Comparison of ENCODE assay signal across 34 cellular contexts in the genomic region with DNA sequence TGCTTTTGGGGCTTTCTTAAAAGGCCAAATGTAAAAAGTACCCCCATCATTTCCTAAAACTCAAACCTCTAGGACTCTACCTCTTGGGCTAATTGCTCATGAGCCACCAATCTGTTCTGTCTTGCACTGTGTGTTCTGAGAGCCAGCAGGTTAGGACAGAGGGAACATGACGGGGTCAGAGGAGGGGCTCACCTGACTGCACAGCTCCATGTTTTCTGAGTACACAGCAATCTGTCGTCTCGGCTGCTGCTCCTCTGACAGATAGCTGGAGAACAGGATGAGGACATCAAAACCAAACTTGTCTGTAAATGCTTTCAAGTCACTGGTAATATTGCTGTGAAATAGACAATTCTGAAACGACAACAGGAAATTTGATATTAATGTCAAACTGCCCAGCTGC. TPM values are rescaled to one million over a fixed set of nuclear protein-coding genes. Genes with fewer than 3 reads are reported as not detected.
"Had no signal": no experiment of that assay in that cellular context is flagged by ENCODE, and none has a peak within 500 bp of the region (broad histone marks: within the 10 kb centered on the region; RNA-seq: fewer than 3 reads in every experiment).

No MANE protein-coding gene starts in this region.

- H3K27ac Mint-ChIP-seq: activated B cell treated with CpG ODN at 0.5 μM for 24 hours; activated CD4-positive, alpha-beta memory T cell treated with anti-CD3 and anti-CD28 coated beads, Interleukin-2, amount 10 ng/mL, durations not matched to agents 7 days and 5 days; activated CD8-positive, alpha-beta memory T cell treated with anti-CD3 and anti-CD28 coated beads, Interleukin-2, amount 10 ng/mL, durations not matched to agents 7 days and 5 days; activated naive CD8-positive, alpha-beta T cell treated with anti-CD3 and anti-CD28 coated beads for 36 hours; activated T-cell treated with anti-CD3 and anti-CD28 coated beads, Interleukin-2, amount 50 U/mL, for 72 hours; activated T-helper 17 cell treated with anti-CD3 and anti-CD28 coated beads, Interleukin-2, amount 50 U/mL, for 72 hours had no signal

- DNase-seq: activated B cell treated with CpG ODN at 0.5 μM for 24 hours; activated CD4-positive, alpha-beta memory T cell treated with anti-CD3 and anti-CD28 coated beads, Interleukin-2, amount 10 ng/mL, durations not matched to agents 7 days and 5 days; activated CD4-positive, alpha-beta T cell treated with anti-CD3 and anti-CD28 coated beads for 4 hours; activated CD4-positive, CD25-positive, alpha-beta regulatory T cell treated with anti-CD3 and anti-CD28 coated beads, Interleukin-2, amount 50 U/mL, for 72 hours; activated CD8-positive, alpha-beta memory T cell treated with anti-CD3 and anti-CD28 coated beads for 24 hours; activated CD8-positive, alpha-beta memory T cell treated with anti-CD3 and anti-CD28 coated beads, Interleukin-2, amount 10 ng/mL, durations not matched to agents 7 days and 5 days; activated CD8-positive, alpha-beta memory T cell treated with anti-CD3 and anti-CD28 coated beads, Interleukin-2, amount 50 U/mL, for 48 hours; activated effector memory CD4-positive, alpha-beta T cell treated with anti-CD3 and anti-CD28 coated beads, Interleukin-2, amount 50 U/mL, for 16 hours; activated naive CD4-positive, alpha-beta T cell; activated naive CD4-positive, alpha-beta T cell treated with anti-CD3 and anti-CD28 coated beads, Interleukin-2, amount 50 U/mL, for 16 hours; activated naive CD8-positive, alpha-beta T cell treated with anti-CD3 and anti-CD28 coated beads for 36 hours; activated T-cell treated with anti-CD3 and anti-CD28 coated beads, Interleukin-2, amount 50 U/mL, for 72 hours; amniotic stem cell; aorta; brain microvascular endothelial cell; central memory CD4-positive, alpha-beta T cell; IMR-90; NCI-H1092 treated with DMSO at 0.1 percent for 48 hours; NCI-H1436; NCI-H187; NCI-H2029 treated with DMSO at 0.1 percent for 48 hours; NCI-H2171 treated with DMSO at 0.1 percent for 48 hours; NCI-H226; NCI-H446 treated with DMSO at 0.1 percent for 48 hours; OCI-M1; Right ventricle myocardium superior; SW 1271; T-helper 1 cell; T-helper 2 cell; T-helper 9 cell had no signal

- H3K9me3 Mint-ChIP-seq: activated B cell treated with CpG ODN at 0.5 μM for 24 hours; activated CD4-positive, alpha-beta memory T cell treated with anti-CD3 and anti-CD28 coated beads, Interleukin-2, amount 10 ng/mL, durations not matched to agents 7 days and 5 days; activated naive CD8-positive, alpha-beta T cell treated with anti-CD3 and anti-CD28 coated beads for 36 hours; activated T-cell treated with anti-CD3 and anti-CD28 coated beads, Interleukin-2, amount 50 U/mL, for 72 hours; activated T-helper 17 cell treated with anti-CD3 and anti-CD28 coated beads, Interleukin-2, amount 50 U/mL, for 72 hours had no signal

- H3K27ac ChIP-seq: brain microvascular endothelial cell, VCaP had no signal

- H3K36me3 Mint-ChIP-seq: activated CD8-positive, alpha-beta memory T cell treated with anti-CD3 and anti-CD28 coated beads, Interleukin-2, amount 10 ng/mL, durations not matched to agents 7 days and 5 days; activated naive CD8-positive, alpha-beta T cell treated with anti-CD3 and anti-CD28 coated beads for 36 hours had no signal

- H3K4me1 Mint-ChIP-seq: activated CD4-positive, alpha-beta memory T cell treated with anti-CD3 and anti-CD28 coated beads, Interleukin-2, amount 10 ng/mL, durations not matched to agents 7 days and 5 days; activated naive CD8-positive, alpha-beta T cell treated with anti-CD3 and anti-CD28 coated beads for 36 hours; activated T-helper 17 cell treated with anti-CD3 and anti-CD28 coated beads, Interleukin-2, amount 50 U/mL, for 72 hours had no signal

- H3K4me3 ChIP-seq: K562 had no signal

- H3K4me3 Mint-ChIP-seq: activated B cell treated with CpG ODN at 0.5 μM for 24 hours; activated CD4-positive, alpha-beta memory T cell treated with anti-CD3 and anti-CD28 coated beads, Interleukin-2, amount 10 ng/mL, durations not matched to agents 7 days and 5 days; activated CD8-positive, alpha-beta memory T cell treated with anti-CD3 and anti-CD28 coated beads, Interleukin-2, amount 10 ng/mL, durations not matched to agents 7 days and 5 days; activated naive CD8-positive, alpha-beta T cell treated with anti-CD3 and anti-CD28 coated beads for 36 hours; activated T-cell treated with anti-CD3 and anti-CD28 coated beads, Interleukin-2, amount 50 U/mL, for 72 hours; activated T-helper 17 cell treated with anti-CD3 and anti-CD28 coated beads, Interleukin-2, amount 50 U/mL, for 72 hours had no signal

- H3K36me3 ChIP-seq: brain microvascular endothelial cell had no signal

RNA-seq across cellular contexts. Expression of a gene that starts 50.9 kb away (rescaled TPM):
- total RNA-seq: activated B cell treated with CpG ODN at 0.5 μM for 24 hours; activated CD4-positive, alpha-beta memory T cell treated with anti-CD3 and anti-CD28 coated beads, Interleukin-2, amount 10 ng/mL, durations not matched to agents 7 days and 5 days; activated CD8-positive, alpha-beta memory T cell treated with anti-CD3 and anti-CD28 coated beads, Interleukin-2, amount 10 ng/mL, durations not matched to agents 7 days and 5 days; activated naive CD8-positive, alpha-beta T cell treated with anti-CD3 and anti-CD28 coated beads for 36 hours; activated T-cell treated with anti-CD3 and anti-CD28 coated beads, Interleukin-2, amount 50 U/mL, for 72 hours; activated T-helper 17 cell treated with anti-CD3 and anti-CD28 coated beads, Interleukin-2, amount 50 U/mL, for 72 hours; IMR-90; K562; M059J; Right ventricle myocardium superior had no signal
